Comparison of ENCODE assay signal across 20 cellular contexts in genomic region chr1:212976586-212976985, GRCh38. TPM values are rescaled to one million over a fixed set of nuclear protein-coding genes. Genes with fewer than 3 reads are reported as not detected.
DNase-seq lines count a peak whose midpoint lies in the region; ATAC-seq and TF ChIP-seq lines count a peak whose summit lies in the region.
"Had no signal": no experiment of that assay in that cellular context is flagged by ENCODE, and none has a peak within 500 bp of the region (broad histone marks: within the 10 kb centered on the region; RNA-seq: fewer than 3 reads in every experiment).

No MANE protein-coding gene starts in this region.

- H3K4me3 ChIP-seq in GM23338, result no peak overlapping the region
- no peak overlapping the region for H3K4me3 ChIP-seq in coronary artery
- H3K4me3 ChIP-seq: GM23248 had no signal

- no peak for ATAC-seq in GM23338
- no peak for ATAC-seq in T-helper 17 cell
- ATAC-seq: HepG2 had no signal

- H3K36me3 ChIP-seq in GM23338 (ENCODE audit: insufficient read depth), result peaks cover 90% of the 10 kb centered on the region

- H3K9me3 Mint-ChIP-seq in GM23338 (no peaks in the 10 kb centered on the region; the same call in 2 of the 3 replicates), neural crest cell (no peaks in the 10 kb centered on the region)

- TF ChIP-seq CTCF in GM23338 (conservative IDR thresholded peaks at IDR 0.05; ENCODE audit: low read depth in 2 of 2) (no peak), coronary artery (IDR thresholded peaks at IDR 0.05) (no peak), neural crest cell (conservative IDR thresholded peaks at IDR 0.05) (no peak)

- peak; percentile 14 for DNase-seq in DMS 273 (lab: John Stamatoyannopoulos, UW; ENCODE audit: unreplicated experiment)
- DNase-seq in DMS 273 treated with DMSO at 0.1 percent for 48 hours (lab: John Stamatoyannopoulos, UW), result no peak
- DNase-seq in GM23338 (ENCODE audit: low spot score), result no peak
- peak; percentile 58 for DNase-seq in coronary artery (ENCODE audit: low spot score)
- DNase-seq in neural crest cell (ENCODE audit: low read depth, low spot score), result no peak
- no peak for DNase-seq in T-helper 17 cell
- no peak for DNase-seq in cerebellar nuclear complex (lab: John Stamatoyannopoulos, UW)
- no peak for DNase-seq in OCI-M2 (lab: John Stamatoyannopoulos, UW; ENCODE audit: unreplicated experiment)
- DNase-seq: AML-193, GF-D8, GM23248, KBM-7, NCI-H1105 treated with DMSO at 0.1 percent for 48 hours, NCI-H1694 treated with DMSO at 0.1 percent for 48 hours, NCI-H748 treated with DMSO at 0.1 percent for 48 hours, OCI-M1, SHP77 treated with DMSO at 0.1 percent for 48 hours had no signal

- H3K4me3 Mint-ChIP-seq in GM23338, result no peak overlapping the region
- no peak overlapping the region for H3K4me3 Mint-ChIP-seq in neural crest cell
- no peak overlapping the region for H3K4me3 Mint-ChIP-seq in T-helper 17 cell

- H3K4me1 Mint-ChIP-seq in GM23338 (peaks cover 76% of the 10 kb centered on the region), neural crest cell (peaks cover 13% of the 10 kb centered on the region), T-helper 17 cell (peaks cover 17% of the 10 kb centered on the region)

- H3K9me2 ChIP-seq in GM23338 (ENCODE audit: insufficient read depth), result no peaks in the 10 kb centered on the region

- peaks cover 17% of the 10 kb centered on the region; the same call in 1 of the 2 replicates for H3K79me2 ChIP-seq in GM23338 (replicated peaks; ENCODE audit: insufficient read depth)

- peaks cover 98% of the 10 kb centered on the region for H3K36me3 Mint-ChIP-seq in GM23338 (ENCODE audit: low read depth)
- peaks cover 10% of the 10 kb centered on the region for H3K36me3 Mint-ChIP-seq in neural crest cell (ENCODE audit: low read depth)
- peaks cover 8% of the 10 kb centered on the region for H3K36me3 Mint-ChIP-seq in T-helper 17 cell (ENCODE audit: low read depth)

- H3K27me3 Mint-ChIP-seq in GM23338 (ENCODE audit: insufficient read depth, low read depth, poor library complexity) (peaks cover 33% of the 10 kb centered on the region), neural crest cell (ENCODE audit: low read depth) (no peaks in the 10 kb centered on the region), T-helper 17 cell (peaks cover 54% of the 10 kb centered on the region)

- H3K27ac Mint-ChIP-seq in GM23338, result no peak overlapping the region; the same call in 1 of the 2 replicates
- H3K27ac Mint-ChIP-seq in neural crest cell (ENCODE audit: unreplicated experiment), result peak overlapping the region; percentile 54
- no peak overlapping the region for H3K27ac Mint-ChIP-seq in T-helper 17 cell

- peaks cover 100% of the 10 kb centered on the region for H3F3A ChIP-seq in GM23338 (replicated peaks; ENCODE audit: low read depth)

- H3K27me3 ChIP-seq in GM23338 (ENCODE audit: insufficient read depth), result no peaks in the 10 kb centered on the region

- H3K27ac ChIP-seq in GM23338 (ENCODE audit: low read depth) (peak overlapping the region; percentile 42), coronary artery (no peak overlapping the region)
- H3K27ac ChIP-seq: 22Rv1, C4-2B, GM23248 had no signal

- H4K20me1 ChIP-seq in GM23338 (replicated peaks; ENCODE audit: insufficient read depth), result peaks cover 52% of the 10 kb centered on the region

- H3K4me1 ChIP-seq in GM23338 (ENCODE audit: insufficient read depth), result peaks cover 75% of the 10 kb centered on the region

- H2AFZ ChIP-seq in GM23338, result no peak overlapping the region
- H2AFZ ChIP-seq: GM23248 had no signal

- H3K4me2 ChIP-seq in GM23338, result no peak overlapping the region

- H3K9me3 ChIP-seq in T-helper 17 cell (ENCODE audit: control insufficient read depth, low read length, poor library complexity, severe bottlenecking), result no peaks in the 10 kb centered on the region

TF ChIP-seq in GM23338, 12 proteins besides CTCF, POLR2A, EP300 and RAD21 (continues in another document):
- TF ChIP-seq NANOG (IDR thresholded peaks at IDR 0.05; ENCODE audit: borderline replicate concordance), result no peak
- no peak for TF ChIP-seq ZNF331 (CRISPR knock-in tag; IDR thresholded peaks at IDR 0.05; ENCODE audit: low read depth)
- TF ChIP-seq EZH2 (IDR thresholded peaks at IDR 0.05; ENCODE audit: low read depth, unreplicated experiment), result no peak
- TF ChIP-seq JUNB (IDR thresholded peaks at IDR 0.05; ENCODE audit: unreplicated experiment), result no peak
- no peak for TF ChIP-seq REST (IDR thresholded peaks at IDR 0.05; ENCODE audit: unreplicated experiment)

RNA-seq across cellular contexts. Expression of gene VASH2, which starts 26.2 kb away (rescaled TPM):
- 305 and 381 TPM in 2 replicates for total RNA-seq in GM23338 (2014; rRNA removed; shearing (Covaris generic))
- polyA plus RNA-seq in GM23338 (2016; fragmentation: Nextera tagmentation; extraction: Ambion mirVana), result 129 and 136 TPM in 2 replicates
- total RNA-seq in neural crest cell (8.7 and 10.3 TPM in 2 replicates), T-helper 17 cell (under 1 TPM; 0.07 to 0.55 TPM)
- total RNA-seq: GM23248 had no signal

RNA-seq across cellular contexts. Expression of gene ANGEL2, which starts 39.1 kb away (rescaled TPM):
- 49.6 and 54.3 TPM in 2 replicates for total RNA-seq in GM23338 (2014; rRNA removed; shearing (Covaris generic))
- polyA plus RNA-seq in GM23338 (2016; fragmentation: Nextera tagmentation; extraction: Ambion mirVana), result 14.6 and 15.2 TPM in 2 replicates
- total RNA-seq in neural crest cell, result 49.0 and 53.6 TPM in 2 replicates
- 10 to 100 TPM; 47.3 to 55.3 TPM for total RNA-seq in T-helper 17 cell

Comparison
In these comparisons a context has a peak if more than half of its experiments do, and no peak if none do; other contexts are left out.
1. DNase-seq: peak in DMS 273 (single experiment) and coronary artery (single experiment); none in DMS 273 treated with DMSO at 0.1 percent for 48 hours (single experiment), GM23338 (single experiment), neural crest cell (single experiment), T-helper 17 cell (0 of 3), cerebellar nuclear complex (0 of 2) and OCI-M2 (single experiment).
2. RNA of gene VASH2, which starts 26.2 kb away (total RNA-seq): 305 to 381 TPM in GM23338; 8.7 to 10.3 TPM in neural crest cell and 0.07 to 0.55 TPM in T-helper 17 cell; every median in the first group is over 10 times any median in the second.